In the genomic region with DNA sequence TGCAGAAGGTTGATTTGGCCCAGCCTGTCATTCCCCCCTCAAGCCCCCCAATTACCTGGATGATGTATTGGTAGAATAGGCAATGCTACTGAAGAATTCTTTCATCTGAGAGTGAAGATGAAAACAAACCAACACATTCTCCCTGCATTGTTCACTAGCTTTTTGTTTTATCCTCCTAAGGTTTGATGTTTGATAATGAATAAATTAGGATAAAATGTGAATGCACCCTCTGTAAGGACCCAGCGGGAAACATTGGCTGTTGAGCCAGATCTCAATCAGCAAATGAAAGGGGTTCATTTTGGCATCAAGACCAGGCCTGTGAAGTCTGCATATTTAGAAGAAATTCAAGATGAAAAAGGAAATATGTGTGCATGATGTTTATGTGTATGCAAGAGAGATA, we compare ENCODE assay signal across 28 cellular contexts.
"Had no signal": no experiment of that assay in that cellular context is flagged by ENCODE, and none has a peak within 500 bp of the region (broad histone marks: within the 10 kb centered on the region; RNA-seq: fewer than 3 reads in every experiment).

No MANE protein-coding gene starts in this region.

- H3K36me3 Mint-ChIP-seq: activated naive CD4-positive, alpha-beta T cell treated with anti-CD3 and anti-CD28 coated beads, Interleukin-2, amount 10 ng/mL, durations not matched to agents 7 days and 5 days; activated naive CD8-positive, alpha-beta T cell treated with anti-CD3 and anti-CD28 coated beads for 36 hours; T-cell had no signal

- H3K27me3 Mint-ChIP-seq: activated CD4-positive, alpha-beta memory T cell treated with anti-CD3 and anti-CD28 coated beads, Interleukin-2, amount 10 ng/mL, durations not matched to agents 7 days and 5 days; activated CD4-positive, alpha-beta T cell treated with anti-CD3 and anti-CD28 coated beads for 36 hours; activated naive CD4-positive, alpha-beta T cell treated with anti-CD3 and anti-CD28 coated beads, Interleukin-2, amount 10 ng/mL, durations not matched to agents 7 days and 5 days; activated naive CD8-positive, alpha-beta T cell treated with anti-CD3 and anti-CD28 coated beads for 36 hours; T-cell had no signal

- H3K36me3 ChIP-seq: brain microvascular endothelial cell, cardiac muscle cell had no signal

- ATAC-seq: activated CD4-positive, alpha-beta T cell treated with anti-CD3 and anti-CD28 coated beads for 36 hours; activated T-cell treated with anti-CD3 and anti-CD28 coated beads, Interleukin-2, amount 50 U/mL, for 72 hours; Panc1; Right ventricle myocardium inferior; T-cell had no signal

- H3K27ac ChIP-seq: brain microvascular endothelial cell, cardiac muscle cell, SK-N-MC, VCaP had no signal

- H3K4me3 Mint-ChIP-seq: activated CD4-positive, alpha-beta memory T cell treated with anti-CD3 and anti-CD28 coated beads, Interleukin-2, amount 10 ng/mL, durations not matched to agents 7 days and 5 days; activated CD4-positive, alpha-beta T cell treated with anti-CD3 and anti-CD28 coated beads for 36 hours; activated naive CD4-positive, alpha-beta T cell treated with anti-CD3 and anti-CD28 coated beads, Interleukin-2, amount 10 ng/mL, durations not matched to agents 7 days and 5 days; activated naive CD8-positive, alpha-beta T cell treated with anti-CD3 and anti-CD28 coated beads for 36 hours; activated T-cell treated with anti-CD3 and anti-CD28 coated beads, Interleukin-2, amount 50 U/mL, for 72 hours; T-cell had no signal

- H3K27me3 ChIP-seq: brain microvascular endothelial cell, cardiac muscle cell had no signal

- DNase-seq: activated CD4-positive, alpha-beta memory T cell treated with anti-CD3 and anti-CD28 coated beads, Interleukin-2, amount 10 ng/mL, durations not matched to agents 7 days and 5 days; activated CD4-positive, alpha-beta T cell treated with anti-CD3 and anti-CD28 coated beads for 36 hours; activated CD4-positive, alpha-beta T cell treated with anti-CD3 and anti-CD28 coated beads, Interleukin-2, amount 50 U/mL, for 1 hour; activated CD8-positive, alpha-beta memory T cell treated with anti-CD3 and anti-CD28 coated beads, Interleukin-2, amount 50 U/mL, for 4 hours; activated gamma-delta T cell treated with Interleukin-2 at 50 U/mL for 16 hours; activated naive CD4-positive, alpha-beta T cell treated with anti-CD3 and anti-CD28 coated beads, Interleukin-2, amount 10 ng/mL, durations not matched to agents 7 days and 5 days; activated naive CD8-positive, alpha-beta T cell treated with anti-CD3 and anti-CD28 coated beads for 36 hours; activated T-cell treated with anti-CD3 and anti-CD28 coated beads, Interleukin-2, amount 50 U/mL, for 72 hours; brain microvascular endothelial cell; KG1; NCI-H1092; NCI-H1436; NCI-H1694 treated with DMSO at 0.1 percent for 48 hours; NCI-H2029 treated with DMSO at 0.1 percent for 48 hours; NCI-H345; NCI-H510A; NCI-H526 treated with DMSO at 0.1 percent for 48 hours; NCI-H82; OCI-M1; RPMI8226; T-cell; T-helper 2 cell had no signal

- H3K4me1 Mint-ChIP-seq: activated CD4-positive, alpha-beta memory T cell treated with anti-CD3 and anti-CD28 coated beads, Interleukin-2, amount 10 ng/mL, durations not matched to agents 7 days and 5 days; activated CD4-positive, alpha-beta T cell treated with anti-CD3 and anti-CD28 coated beads for 36 hours; activated naive CD4-positive, alpha-beta T cell treated with anti-CD3 and anti-CD28 coated beads, Interleukin-2, amount 10 ng/mL, durations not matched to agents 7 days and 5 days; activated naive CD8-positive, alpha-beta T cell treated with anti-CD3 and anti-CD28 coated beads for 36 hours; T-cell had no signal

- H3K27ac Mint-ChIP-seq: activated CD4-positive, alpha-beta memory T cell treated with anti-CD3 and anti-CD28 coated beads, Interleukin-2, amount 10 ng/mL, durations not matched to agents 7 days and 5 days; activated CD4-positive, alpha-beta T cell treated with anti-CD3 and anti-CD28 coated beads for 36 hours; activated naive CD4-positive, alpha-beta T cell treated with anti-CD3 and anti-CD28 coated beads, Interleukin-2, amount 10 ng/mL, durations not matched to agents 7 days and 5 days; activated naive CD8-positive, alpha-beta T cell treated with anti-CD3 and anti-CD28 coated beads for 36 hours; activated T-cell treated with anti-CD3 and anti-CD28 coated beads, Interleukin-2, amount 50 U/mL, for 72 hours; activated T-helper 2 cell treated with anti-CD3 and anti-CD28 coated beads, Interferon-gamma antibody, Interleukin-2, Interleukin-4, amounts not matched to agents 10 μg/mL and 5 μg/mL and 100 μg/mL, durations not matched to agents 14 hours and 24 hours and 36 hours; T-cell had no signal

- H3K4me3 ChIP-seq: cardiac muscle cell, SK-N-MC had no signal
